In genomic region chr13:112825875-112826274, GRCh38 we compare ENCODE assay signal across 28 cellular contexts.
"Had no signal": no experiment of that assay in that cellular context is flagged by ENCODE, and none has a peak within 500 bp of the region (broad histone marks: within the 10 kb centered on the region; RNA-seq: fewer than 3 reads in every experiment).

No MANE protein-coding gene starts in this region.

- H3K27ac Mint-ChIP-seq: natural killer cell treated with Interleukin-12 subunit alpha and Interleukin-12 subunit beta and Interleukin-15 and Interleukin-18, amount 100 ng/mL, for 72 hours; stimulated activated effector memory CD8-positive, alpha-beta T cell treated with anti-CD3 and anti-CD28 coated beads, Interleukin-12 subunit alpha, Interleukin-12 subunit beta, amount 100 ng/mL, for 72 hours; stimulated activated naive B cell treated with anti-CD40 and anti-IgM and Interleukin-4, amounts not matched to agents 10 μg/mL and 1 μg/mL and 100 μg/mL, for 72 hours; stimulated activated naive CD8-positive, alpha-beta T cell treated with anti-CD3 and anti-CD28 coated beads, Interleukin-15, Interleukin-2, amounts not matched to agents 100 ng/mL and 50 ng/mL, for 24 hours had no signal

- H3K4me3 ChIP-seq: pancreas, psoas muscle, right lobe of liver, sigmoid colon, stomach, thoracic aorta, thyroid gland, tibial nerve, upper lobe of left lung, vagina had no signal

- H3K27ac ChIP-seq: neutrophil, pancreas, psoas muscle, right lobe of liver, sigmoid colon, stomach, thoracic aorta, thyroid gland, tibial nerve, vagina had no signal

- H3K4me1 ChIP-seq: pancreas, psoas muscle, right lobe of liver, sigmoid colon, thyroid gland, tibial nerve, upper lobe of left lung, vagina had no signal

- FAIRE-seq: pancreas, small intestine, urothelium cell line had no signal

- H3K9me3 ChIP-seq: neutrophil, pancreas, psoas muscle, right lobe of liver, sigmoid colon, stomach, thoracic aorta, thyroid gland, tibial nerve, upper lobe of left lung, vagina had no signal

- ATAC-seq: naive thymus-derived CD8-positive, alpha-beta T cell; pancreas; psoas muscle; stimulated activated effector memory CD8-positive, alpha-beta T cell treated with anti-CD3 and anti-CD28 coated beads, Interleukin-12 subunit alpha, Interleukin-12 subunit beta, amount 100 ng/mL, for 72 hours; stimulated activated naive B cell treated with anti-CD40 and anti-IgM and Interleukin-4, amounts not matched to agents 10 μg/mL and 1 μg/mL and 100 μg/mL, for 72 hours had no signal

- H3K9me3 Mint-ChIP-seq: naive thymus-derived CD8-positive, alpha-beta T cell; natural killer cell treated with Interleukin-12 subunit alpha and Interleukin-12 subunit beta and Interleukin-15 and Interleukin-18, amount 100 ng/mL, for 72 hours; nephron progenitor cell; neural crest cell; stimulated activated effector memory CD8-positive, alpha-beta T cell treated with anti-CD3 and anti-CD28 coated beads, Interleukin-12 subunit alpha, Interleukin-12 subunit beta, amount 100 ng/mL, for 72 hours; stimulated activated naive B cell treated with anti-CD40 and anti-IgM and Interleukin-4, amounts not matched to agents 10 μg/mL and 1 μg/mL and 100 μg/mL, for 72 hours; stimulated activated naive CD8-positive, alpha-beta T cell treated with anti-CD3 and anti-CD28 coated beads, Interleukin-15, Interleukin-2, amounts not matched to agents 100 ng/mL and 50 ng/mL, for 24 hours had no signal

- H3K27me3 Mint-ChIP-seq: naive thymus-derived CD8-positive, alpha-beta T cell; natural killer cell treated with Interleukin-12 subunit alpha and Interleukin-12 subunit beta and Interleukin-15 and Interleukin-18, amount 100 ng/mL, for 72 hours; progenitor cell of endocrine pancreas; stimulated activated naive B cell treated with anti-CD40 and anti-IgM and Interleukin-4, amounts not matched to agents 10 μg/mL and 1 μg/mL and 100 μg/mL, for 72 hours; stimulated activated naive CD8-positive, alpha-beta T cell treated with anti-CD3 and anti-CD28 coated beads, Interleukin-15, Interleukin-2, amounts not matched to agents 100 ng/mL and 50 ng/mL, for 24 hours had no signal

- H3K27me3 ChIP-seq: neutrophil, pancreas, right lobe of liver, sigmoid colon, stomach, thyroid gland, tibial nerve, upper lobe of left lung, vagina had no signal

- H3K4me3 Mint-ChIP-seq: naive thymus-derived CD8-positive, alpha-beta T cell; natural killer cell treated with Interleukin-12 subunit alpha and Interleukin-12 subunit beta and Interleukin-15 and Interleukin-18, amount 100 ng/mL, for 72 hours; nephron progenitor cell; neural crest cell; stimulated activated effector memory CD8-positive, alpha-beta T cell treated with anti-CD3 and anti-CD28 coated beads, Interleukin-12 subunit alpha, Interleukin-12 subunit beta, amount 100 ng/mL, for 72 hours; stimulated activated naive B cell treated with anti-CD40 and anti-IgM and Interleukin-4, amounts not matched to agents 10 μg/mL and 1 μg/mL and 100 μg/mL, for 72 hours; stimulated activated naive CD8-positive, alpha-beta T cell treated with anti-CD3 and anti-CD28 coated beads, Interleukin-15, Interleukin-2, amounts not matched to agents 100 ng/mL and 50 ng/mL, for 24 hours had no signal

- H3K4me1 Mint-ChIP-seq: nephron progenitor cell; neural crest cell; stimulated activated effector memory CD8-positive, alpha-beta T cell treated with anti-CD3 and anti-CD28 coated beads, Interleukin-12 subunit alpha, Interleukin-12 subunit beta, amount 100 ng/mL, for 72 hours had no signal

- DNase-seq: naive thymus-derived CD8-positive, alpha-beta T cell; nephron progenitor cell; nucleus accumbens; pancreas; psoas muscle; right cardiac atrium; right lobe of liver; small intestine; stimulated activated CD4-positive, alpha-beta T cell treated with anti-CD3 and anti-CD28 coated beads, Interleukin-15, amount 100 ng/mL, for 24 hours; stimulated activated CD4-positive, alpha-beta T cell treated with anti-CD3 and anti-CD28 coated beads, Interleukin-2, amount 100 ng/mL, for 24 hours; stimulated activated CD4-positive, alpha-beta T cell treated with anti-CD3 and anti-CD28 coated beads, Interleukin-2, amount 100 ng/mL, for 48 hours; stimulated activated CD4-positive, alpha-beta T cell treated with anti-CD3 and anti-CD28 coated beads, Interleukin-4, amount 100 ng/mL, for 24 hours; stimulated activated naive B cell treated with anti-CD40 and anti-IgM and Interleukin-4, amounts not matched to agents 10 μg/mL and 1 μg/mL and 100 μg/mL, for 72 hours; stimulated activated naive CD4-positive, alpha-beta T cell treated with Interleukin-2 at 50 U/mL for 16 hours; stomach; thyroid gland had no signal
